In the genomic region with DNA sequence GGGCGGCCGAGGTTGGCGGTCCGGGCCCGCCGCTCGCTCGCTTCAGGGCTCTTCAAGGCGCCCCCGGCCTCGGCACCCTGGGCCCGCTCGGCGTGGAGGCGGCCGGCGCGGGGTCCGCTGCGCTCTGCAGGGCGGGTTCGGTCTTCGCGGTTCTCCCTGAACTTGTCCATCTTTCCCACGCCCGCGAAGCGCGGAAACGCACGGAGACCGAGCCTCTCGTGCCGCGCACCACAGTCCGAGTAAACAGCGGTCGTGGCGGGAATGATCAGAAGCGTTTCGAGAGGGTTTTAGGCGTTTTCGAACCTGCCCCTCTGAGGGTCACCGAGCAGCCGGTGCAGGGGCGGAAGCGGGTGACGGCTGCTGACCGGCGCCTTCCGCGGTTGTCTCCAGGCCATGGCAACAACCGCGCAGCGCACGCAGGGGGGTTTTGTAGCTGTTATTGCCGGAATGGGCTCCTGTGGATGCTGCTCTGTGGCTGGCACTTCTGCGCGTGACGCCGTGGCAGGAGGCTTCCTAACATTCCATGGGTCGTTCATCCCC, we compare ENCODE assay signal across 1 cellular context.
A peak's percentile ranks its signal among the peaks of the same experiment; 100 is the strongest.
TF ChIP-seq lines count a peak whose summit lies in the region.

No MANE protein-coding gene starts in this region.

TF ChIP-seq in K562, 482 proteins besides CTCF, POLR2A, EP300 and RAD21 (continued from another document and continues in another):
- TF ChIP-seq, protein P1, sequence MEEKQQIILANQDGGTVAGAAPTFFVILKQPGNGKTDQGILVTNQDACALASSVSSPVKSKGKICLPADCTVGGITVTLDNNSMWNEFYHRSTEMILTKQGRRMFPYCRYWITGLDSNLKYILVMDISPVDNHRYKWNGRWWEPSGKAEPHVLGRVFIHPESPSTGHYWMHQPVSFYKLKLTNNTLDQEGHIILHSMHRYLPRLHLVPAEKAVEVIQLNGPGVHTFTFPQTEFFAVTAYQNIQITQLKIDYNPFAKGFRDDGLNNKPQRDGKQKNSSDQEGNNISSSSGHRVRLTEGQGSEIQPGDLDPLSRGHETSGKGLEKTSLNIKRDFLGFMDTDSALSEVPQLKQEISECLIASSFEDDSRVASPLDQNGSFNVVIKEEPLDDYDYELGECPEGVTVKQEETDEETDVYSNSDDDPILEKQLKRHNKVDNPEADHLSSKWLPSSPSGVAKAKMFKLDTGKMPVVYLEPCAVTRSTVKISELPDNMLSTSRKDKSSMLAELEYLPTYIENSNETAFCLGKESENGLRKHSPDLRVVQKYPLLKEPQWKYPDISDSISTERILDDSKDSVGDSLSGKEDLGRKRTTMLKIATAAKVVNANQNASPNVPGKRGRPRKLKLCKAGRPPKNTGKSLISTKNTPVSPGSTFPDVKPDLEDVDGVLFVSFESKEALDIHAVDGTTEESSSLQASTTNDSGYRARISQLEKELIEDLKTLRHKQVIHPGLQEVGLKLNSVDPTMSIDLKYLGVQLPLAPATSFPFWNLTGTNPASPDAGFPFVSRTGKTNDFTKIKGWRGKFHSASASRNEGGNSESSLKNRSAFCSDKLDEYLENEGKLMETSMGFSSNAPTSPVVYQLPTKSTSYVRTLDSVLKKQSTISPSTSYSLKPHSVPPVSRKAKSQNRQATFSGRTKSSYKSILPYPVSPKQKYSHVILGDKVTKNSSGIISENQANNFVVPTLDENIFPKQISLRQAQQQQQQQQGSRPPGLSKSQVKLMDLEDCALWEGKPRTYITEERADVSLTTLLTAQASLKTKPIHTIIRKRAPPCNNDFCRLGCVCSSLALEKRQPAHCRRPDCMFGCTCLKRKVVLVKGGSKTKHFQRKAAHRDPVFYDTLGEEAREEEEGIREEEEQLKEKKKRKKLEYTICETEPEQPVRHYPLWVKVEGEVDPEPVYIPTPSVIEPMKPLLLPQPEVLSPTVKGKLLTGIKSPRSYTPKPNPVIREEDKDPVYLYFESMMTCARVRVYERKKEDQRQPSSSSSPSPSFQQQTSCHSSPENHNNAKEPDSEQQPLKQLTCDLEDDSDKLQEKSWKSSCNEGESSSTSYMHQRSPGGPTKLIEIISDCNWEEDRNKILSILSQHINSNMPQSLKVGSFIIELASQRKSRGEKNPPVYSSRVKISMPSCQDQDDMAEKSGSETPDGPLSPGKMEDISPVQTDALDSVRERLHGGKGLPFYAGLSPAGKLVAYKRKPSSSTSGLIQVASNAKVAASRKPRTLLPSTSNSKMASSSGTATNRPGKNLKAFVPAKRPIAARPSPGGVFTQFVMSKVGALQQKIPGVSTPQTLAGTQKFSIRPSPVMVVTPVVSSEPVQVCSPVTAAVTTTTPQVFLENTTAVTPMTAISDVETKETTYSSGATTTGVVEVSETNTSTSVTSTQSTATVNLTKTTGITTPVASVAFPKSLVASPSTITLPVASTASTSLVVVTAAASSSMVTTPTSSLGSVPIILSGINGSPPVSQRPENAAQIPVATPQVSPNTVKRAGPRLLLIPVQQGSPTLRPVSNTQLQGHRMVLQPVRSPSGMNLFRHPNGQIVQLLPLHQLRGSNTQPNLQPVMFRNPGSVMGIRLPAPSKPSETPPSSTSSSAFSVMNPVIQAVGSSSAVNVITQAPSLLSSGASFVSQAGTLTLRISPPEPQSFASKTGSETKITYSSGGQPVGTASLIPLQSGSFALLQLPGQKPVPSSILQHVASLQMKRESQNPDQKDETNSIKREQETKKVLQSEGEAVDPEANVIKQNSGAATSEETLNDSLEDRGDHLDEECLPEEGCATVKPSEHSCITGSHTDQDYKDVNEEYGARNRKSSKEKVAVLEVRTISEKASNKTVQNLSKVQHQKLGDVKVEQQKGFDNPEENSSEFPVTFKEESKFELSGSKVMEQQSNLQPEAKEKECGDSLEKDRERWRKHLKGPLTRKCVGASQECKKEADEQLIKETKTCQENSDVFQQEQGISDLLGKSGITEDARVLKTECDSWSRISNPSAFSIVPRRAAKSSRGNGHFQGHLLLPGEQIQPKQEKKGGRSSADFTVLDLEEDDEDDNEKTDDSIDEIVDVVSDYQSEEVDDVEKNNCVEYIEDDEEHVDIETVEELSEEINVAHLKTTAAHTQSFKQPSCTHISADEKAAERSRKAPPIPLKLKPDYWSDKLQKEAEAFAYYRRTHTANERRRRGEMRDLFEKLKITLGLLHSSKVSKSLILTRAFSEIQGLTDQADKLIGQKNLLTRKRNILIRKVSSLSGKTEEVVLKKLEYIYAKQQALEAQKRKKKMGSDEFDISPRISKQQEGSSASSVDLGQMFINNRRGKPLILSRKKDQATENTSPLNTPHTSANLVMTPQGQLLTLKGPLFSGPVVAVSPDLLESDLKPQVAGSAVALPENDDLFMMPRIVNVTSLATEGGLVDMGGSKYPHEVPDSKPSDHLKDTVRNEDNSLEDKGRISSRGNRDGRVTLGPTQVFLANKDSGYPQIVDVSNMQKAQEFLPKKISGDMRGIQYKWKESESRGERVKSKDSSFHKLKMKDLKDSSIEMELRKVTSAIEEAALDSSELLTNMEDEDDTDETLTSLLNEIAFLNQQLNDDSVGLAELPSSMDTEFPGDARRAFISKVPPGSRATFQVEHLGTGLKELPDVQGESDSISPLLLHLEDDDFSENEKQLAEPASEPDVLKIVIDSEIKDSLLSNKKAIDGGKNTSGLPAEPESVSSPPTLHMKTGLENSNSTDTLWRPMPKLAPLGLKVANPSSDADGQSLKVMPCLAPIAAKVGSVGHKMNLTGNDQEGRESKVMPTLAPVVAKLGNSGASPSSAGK (IDR thresholded peaks at IDR 0.05), result no peak
- TF ChIP-seq, protein P2, sequence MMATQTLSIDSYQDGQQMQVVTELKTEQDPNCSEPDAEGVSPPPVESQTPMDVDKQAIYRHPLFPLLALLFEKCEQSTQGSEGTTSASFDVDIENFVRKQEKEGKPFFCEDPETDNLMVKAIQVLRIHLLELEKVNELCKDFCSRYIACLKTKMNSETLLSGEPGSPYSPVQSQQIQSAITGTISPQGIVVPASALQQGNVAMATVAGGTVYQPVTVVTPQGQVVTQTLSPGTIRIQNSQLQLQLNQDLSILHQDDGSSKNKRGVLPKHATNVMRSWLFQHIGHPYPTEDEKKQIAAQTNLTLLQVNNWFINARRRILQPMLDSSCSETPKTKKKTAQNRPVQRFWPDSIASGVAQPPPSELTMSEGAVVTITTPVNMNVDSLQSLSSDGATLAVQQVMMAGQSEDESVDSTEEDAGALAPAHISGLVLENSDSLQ (IDR thresholded peaks at IDR 0.05), result no peak
- TF ChIP-seq KLF16 (IDR thresholded peaks at IDR 0.05), result no peak
- peak; percentile 45; the same call in 1 of the 2 replicates for TF ChIP-seq KAT7 (CRISPR knock-in tag; IDR thresholded peaks at IDR 0.05; ENCODE audit: borderline replicate concordance)
- TF ChIP-seq RBM14 (IDR thresholded peaks at IDR 0.05; ENCODE audit: borderline replicate concordance, insufficient read depth, low read depth, low read length), result no peak
- TF ChIP-seq ZNF444 (CRISPR knock-in tag; IDR thresholded peaks at IDR 0.05), result no peak
- TF ChIP-seq NFATC3 (IDR thresholded peaks at IDR 0.05), result no peak
- TF ChIP-seq SAP30 (IDR thresholded peaks at IDR 0.05; ENCODE audit: borderline replicate concordance, insufficient read depth, low read depth, low read length, poor library complexity, severe bottlenecking), result peak; percentile 75
- no peak for TF ChIP-seq FOXM1 (IDR thresholded peaks at IDR 0.05; ENCODE audit: low read depth)
- no peak for TF ChIP-seq FOXM1 (CRISPR knock-in tag; IDR thresholded peaks at IDR 0.05; ENCODE audit: low read depth)
- no peak for TF ChIP-seq KDM1A (IDR thresholded peaks at IDR 0.05)
- no peak for TF ChIP-seq CBFA2T2 (conservative IDR thresholded peaks at IDR 0.05)
- no peak for TF ChIP-seq HNRNPLL (IDR thresholded peaks at IDR 0.05; ENCODE audit: low read depth, low read length, poor library complexity, severe bottlenecking)
- TF ChIP-seq, protein P3, sequence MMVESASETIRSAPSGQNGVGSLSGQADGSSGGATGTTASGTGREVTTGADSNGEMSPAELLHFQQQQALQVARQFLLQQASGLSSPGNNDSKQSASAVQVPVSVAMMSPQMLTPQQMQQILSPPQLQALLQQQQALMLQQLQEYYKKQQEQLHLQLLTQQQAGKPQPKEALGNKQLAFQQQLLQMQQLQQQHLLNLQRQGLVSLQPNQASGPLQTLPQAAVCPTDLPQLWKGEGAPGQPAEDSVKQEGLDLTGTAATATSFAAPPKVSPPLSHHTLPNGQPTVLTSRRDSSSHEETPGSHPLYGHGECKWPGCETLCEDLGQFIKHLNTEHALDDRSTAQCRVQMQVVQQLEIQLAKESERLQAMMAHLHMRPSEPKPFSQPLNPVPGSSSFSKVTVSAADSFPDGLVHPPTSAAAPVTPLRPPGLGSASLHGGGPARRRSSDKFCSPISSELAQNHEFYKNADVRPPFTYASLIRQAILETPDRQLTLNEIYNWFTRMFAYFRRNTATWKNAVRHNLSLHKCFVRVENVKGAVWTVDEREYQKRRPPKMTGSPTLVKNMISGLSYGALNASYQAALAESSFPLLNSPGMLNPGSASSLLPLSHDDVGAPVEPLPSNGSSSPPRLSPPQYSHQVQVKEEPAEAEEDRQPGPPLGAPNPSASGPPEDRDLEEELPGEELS (CRISPR knock-in tag; IDR thresholded peaks at IDR 0.05; ENCODE audit: borderline replicate concordance), result no peak
- TF ChIP-seq MAZ (CRISPR knock-in tag; conservative IDR thresholded peaks at IDR 0.05 in 1 of 2, IDR thresholded peaks at IDR 0.05 in 1 of 2), result no peak; a peak in 1 of 4 replicates
- TF ChIP-seq PHB2 (IDR thresholded peaks at IDR 0.05; ENCODE audit: low read depth), result no peak
- TF ChIP-seq SMARCB1 (IDR thresholded peaks at IDR 0.05; ENCODE audit: insufficient read length, low read depth), result no peak
- no peak for TF ChIP-seq CBX1 (IDR thresholded peaks at IDR 0.05; ENCODE audit: low read depth)
- TF ChIP-seq SNIP1 (IDR thresholded peaks at IDR 0.05; ENCODE audit: low read depth), result no peak
- TF ChIP-seq, protein P4, sequence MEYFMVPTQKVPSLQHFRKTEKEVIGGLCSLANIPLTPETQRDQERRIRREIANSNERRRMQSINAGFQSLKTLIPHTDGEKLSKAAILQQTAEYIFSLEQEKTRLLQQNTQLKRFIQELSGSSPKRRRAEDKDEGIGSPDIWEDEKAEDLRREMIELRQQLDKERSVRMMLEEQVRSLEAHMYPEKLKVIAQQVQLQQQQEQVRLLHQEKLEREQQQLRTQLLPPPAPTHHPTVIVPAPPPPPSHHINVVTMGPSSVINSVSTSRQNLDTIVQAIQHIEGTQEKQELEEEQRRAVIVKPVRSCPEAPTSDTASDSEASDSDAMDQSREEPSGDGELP (CRISPR knock-in tag; IDR thresholded peaks at IDR 0.05; ENCODE audit: borderline replicate concordance), result 0 out of 2 replicates have a peak, but pooled peaks have one; percentile 8
- no peak for TF ChIP-seq NEUROD1 (IDR thresholded peaks at IDR 0.05; ENCODE audit: borderline replicate concordance, low read depth, low read length, partially characterized antibody)
- TF ChIP-seq, protein P5, sequence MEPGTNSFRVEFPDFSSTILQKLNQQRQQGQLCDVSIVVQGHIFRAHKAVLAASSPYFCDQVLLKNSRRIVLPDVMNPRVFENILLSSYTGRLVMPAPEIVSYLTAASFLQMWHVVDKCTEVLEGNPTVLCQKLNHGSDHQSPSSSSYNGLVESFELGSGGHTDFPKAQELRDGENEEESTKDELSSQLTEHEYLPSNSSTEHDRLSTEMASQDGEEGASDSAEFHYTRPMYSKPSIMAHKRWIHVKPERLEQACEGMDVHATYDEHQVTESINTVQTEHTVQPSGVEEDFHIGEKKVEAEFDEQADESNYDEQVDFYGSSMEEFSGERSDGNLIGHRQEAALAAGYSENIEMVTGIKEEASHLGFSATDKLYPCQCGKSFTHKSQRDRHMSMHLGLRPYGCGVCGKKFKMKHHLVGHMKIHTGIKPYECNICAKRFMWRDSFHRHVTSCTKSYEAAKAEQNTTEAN (CRISPR knock-in tag; IDR thresholded peaks at IDR 0.05), result no peak
- no peak for TF ChIP-seq TCF3 (CRISPR knock-in tag; IDR thresholded peaks at IDR 0.05)
- no peak for TF ChIP-seq ZNF408 (CRISPR knock-in tag; IDR thresholded peaks at IDR 0.05; ENCODE audit: low read depth)
- TF ChIP-seq MED1 (CRISPR knock-in tag; IDR thresholded peaks at IDR 0.05; ENCODE audit: borderline replicate concordance), result 0 out of 2 replicates have a peak, but pooled peaks have one; percentile 46
- peak; percentile 69; the same call in 1 of the 2 replicates for TF ChIP-seq SIN3B (IDR thresholded peaks at IDR 0.05; ENCODE audit: low read depth)
- TF ChIP-seq, protein P6, sequence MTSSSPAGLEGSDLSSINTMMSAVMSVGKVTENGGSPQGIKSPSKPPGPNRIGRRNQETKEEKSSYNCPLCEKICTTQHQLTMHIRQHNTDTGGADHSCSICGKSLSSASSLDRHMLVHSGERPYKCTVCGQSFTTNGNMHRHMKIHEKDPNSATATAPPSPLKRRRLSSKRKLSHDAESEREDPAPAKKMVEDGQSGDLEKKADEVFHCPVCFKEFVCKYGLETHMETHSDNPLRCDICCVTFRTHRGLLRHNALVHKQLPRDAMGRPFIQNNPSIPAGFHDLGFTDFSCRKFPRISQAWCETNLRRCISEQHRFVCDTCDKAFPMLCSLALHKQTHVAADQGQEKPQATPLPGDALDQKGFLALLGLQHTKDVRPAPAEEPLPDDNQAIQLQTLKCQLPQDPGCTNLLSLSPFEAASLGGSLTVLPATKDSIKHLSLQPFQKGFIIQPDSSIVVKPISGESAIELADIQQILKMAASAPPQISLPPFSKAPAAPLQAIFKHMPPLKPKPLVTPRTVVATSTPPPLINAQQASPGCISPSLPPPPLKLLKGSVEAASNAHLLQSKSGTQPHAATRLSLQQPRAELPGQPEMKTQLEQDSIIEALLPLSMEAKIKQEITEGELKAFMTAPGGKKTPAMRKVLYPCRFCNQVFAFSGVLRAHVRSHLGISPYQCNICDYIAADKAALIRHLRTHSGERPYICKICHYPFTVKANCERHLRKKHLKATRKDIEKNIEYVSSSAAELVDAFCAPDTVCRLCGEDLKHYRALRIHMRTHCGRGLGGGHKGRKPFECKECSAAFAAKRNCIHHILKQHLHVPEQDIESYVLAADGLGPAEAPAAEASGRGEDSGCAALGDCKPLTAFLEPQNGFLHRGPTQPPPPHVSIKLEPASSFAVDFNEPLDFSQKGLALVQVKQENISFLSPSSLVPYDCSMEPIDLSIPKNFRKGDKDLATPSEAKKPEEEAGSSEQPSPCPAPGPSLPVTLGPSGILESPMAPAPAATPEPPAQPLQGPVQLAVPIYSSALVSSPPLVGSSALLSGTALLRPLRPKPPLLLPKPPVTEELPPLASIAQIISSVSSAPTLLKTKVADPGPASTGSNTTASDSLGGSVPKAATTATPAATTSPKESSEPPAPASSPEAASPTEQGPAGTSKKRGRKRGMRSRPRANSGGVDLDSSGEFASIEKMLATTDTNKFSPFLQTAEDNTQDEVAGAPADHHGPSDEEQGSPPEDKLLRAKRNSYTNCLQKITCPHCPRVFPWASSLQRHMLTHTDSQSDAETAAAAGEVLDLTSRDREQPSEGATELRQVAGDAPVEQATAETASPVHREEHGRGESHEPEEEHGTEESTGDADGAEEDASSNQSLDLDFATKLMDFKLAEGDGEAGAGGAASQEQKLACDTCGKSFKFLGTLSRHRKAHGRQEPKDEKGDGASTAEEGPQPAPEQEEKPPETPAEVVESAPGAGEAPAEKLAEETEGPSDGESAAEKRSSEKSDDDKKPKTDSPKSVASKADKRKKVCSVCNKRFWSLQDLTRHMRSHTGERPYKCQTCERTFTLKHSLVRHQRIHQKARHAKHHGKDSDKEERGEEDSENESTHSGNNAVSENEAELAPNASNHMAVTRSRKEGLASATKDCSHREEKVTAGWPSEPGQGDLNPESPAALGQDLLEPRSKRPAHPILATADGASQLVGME (CRISPR knock-in tag; IDR thresholded peaks at IDR 0.05), result 0 out of 2 replicates have a peak, but pooled peaks have one; percentile 13
- no peak for TF ChIP-seq MAFG (tag; conservative IDR thresholded peaks at IDR 0.05)
- no peak for TF ChIP-seq GTF2A2 (tag; IDR thresholded peaks at IDR 0.05)
- TF ChIP-seq POLR2H (tag; IDR thresholded peaks at IDR 0.05; ENCODE audit: low read depth), result no peak
